Comparison of ENCODE assay signal across 9 cellular contexts in the genomic region with DNA sequence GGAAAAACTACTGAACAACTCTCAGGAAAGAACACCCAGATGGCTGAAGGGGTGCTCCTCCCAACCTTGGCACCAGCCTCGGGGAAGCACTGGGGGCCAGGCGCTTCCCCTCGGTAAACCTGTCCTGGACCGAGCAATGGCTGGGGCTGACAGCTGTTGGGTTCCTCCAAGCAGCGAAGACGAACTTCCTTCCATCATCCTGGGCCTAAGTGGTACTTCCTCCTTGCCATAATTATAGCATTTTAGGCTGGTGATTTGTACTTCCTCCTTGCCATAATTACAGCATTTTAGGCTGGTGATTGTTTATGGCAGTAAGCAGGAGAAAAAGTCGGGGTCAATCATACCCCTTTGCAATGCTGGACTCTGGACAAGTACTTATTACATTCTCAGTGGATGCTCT.
DNase-seq lines count a peak whose midpoint lies in the region; ATAC-seq and TF ChIP-seq lines count a peak whose summit lies in the region.
"Had no signal": no experiment of that assay in that cellular context is flagged by ENCODE, and none has a peak within 500 bp of the region (broad histone marks: within the 10 kb centered on the region; RNA-seq: fewer than 3 reads in every experiment).

No MANE protein-coding gene starts in this region.

- in situ Hi-C loops in brain microvascular endothelial cell (cut with HindIII; ENCODE audit: low pct_ligation_motif_present, low sequenced_read_pairs): no loop called here

- no peaks in the 10 kb centered on the region for H3K9me3 ChIP-seq in CD4-positive, CD25-positive, alpha-beta regulatory T cell (ENCODE audit: control insufficient read depth in 2 of 2, low read length in 2 of 2)
- no peaks in the 10 kb centered on the region for H3K9me3 ChIP-seq in KOPT-K1 (ENCODE audit: insufficient read depth, low read length, poor library complexity, severe bottlenecking)
- peaks cover 6% of the 10 kb centered on the region for H3K9me3 ChIP-seq in endodermal cell (ENCODE audit: control insufficient read depth, low read length)

- peak overlapping the region; percentile 66 for H3K27ac ChIP-seq in CD4-positive, CD25-positive, alpha-beta regulatory T cell (ENCODE audit: insufficient read depth, low read length, poor library complexity, severe bottlenecking)
- H3K27ac ChIP-seq in KOPT-K1 (ENCODE audit: low read depth, low read length, poor library complexity, severe bottlenecking) (peak overlapping the region; percentile 86), endodermal cell (ENCODE audit: low read depth, low read length) (no peak overlapping the region), brain microvascular endothelial cell (no peak overlapping the region)

- H3K9ac ChIP-seq in endodermal cell (ENCODE audit: extremely low read depth, low read length, poor library complexity, severe bottlenecking): no peak overlapping the region

- intact Hi-C loops in natural killer cell (cut with micrococcal nuclease): no loop called here

- no peaks in the 10 kb centered on the region for H3K36me3 ChIP-seq in CD4-positive, CD25-positive, alpha-beta regulatory T cell (ENCODE audit: control insufficient read depth, insufficient read depth, low read length)
- H3K36me3 ChIP-seq in KOPT-K1 (ENCODE audit: insufficient read depth, low read length): no peaks in the 10 kb centered on the region
- peaks cover 46% of the 10 kb centered on the region for H3K36me3 ChIP-seq in endodermal cell (ENCODE audit: control insufficient read depth, insufficient read depth, low read length)
- peaks cover 61% of the 10 kb centered on the region for H3K36me3 ChIP-seq in brain microvascular endothelial cell (replicated peaks)

- peaks cover 17% of the 10 kb centered on the region for H3K4me1 ChIP-seq in CD4-positive, CD25-positive, alpha-beta regulatory T cell (ENCODE audit: control insufficient read depth, insufficient read depth, low read length, poor library complexity, severe bottlenecking)
- peaks cover 3% of the 10 kb centered on the region for H3K4me1 ChIP-seq in endodermal cell (ENCODE audit: control insufficient read depth, insufficient read depth, low read length)

- no peaks in the 10 kb centered on the region for H3K36me3 Mint-ChIP-seq in CD4-positive, CD25-positive, alpha-beta regulatory T cell
- no peaks in the 10 kb centered on the region for H3K36me3 Mint-ChIP-seq in activated naive CD8-positive, alpha-beta T cell
- no peaks in the 10 kb centered on the region for H3K36me3 Mint-ChIP-seq in natural killer cell
- H3K36me3 Mint-ChIP-seq in endodermal cell (ENCODE audit: low read depth): peaks cover 43% of the 10 kb centered on the region

- TF ChIP-seq CTCF in natural killer cell (IDR thresholded peaks at IDR 0.05) (no peak), endodermal cell (conservative IDR thresholded peaks at IDR 0.05) (no peak), brain microvascular endothelial cell (IDR thresholded peaks at IDR 0.05; ENCODE audit: low read depth, low read length, missing control alignments) (no peak)

- peak overlapping the region; percentile 82 to 93 (median 88) for H3K27ac Mint-ChIP-seq in CD4-positive, CD25-positive, alpha-beta regulatory T cell
- peak overlapping the region; percentile 89 for H3K27ac Mint-ChIP-seq in activated naive CD8-positive, alpha-beta T cell
- H3K27ac Mint-ChIP-seq in natural killer cell: peak overlapping the region; percentile 78 to 83
- H3K27ac Mint-ChIP-seq in endodermal cell: no peak overlapping the region

- peaks cover 6 to 51% (median 28%) of the 10 kb centered on the region in 4 donors for H3K4me1 Mint-ChIP-seq in CD4-positive, CD25-positive, alpha-beta regulatory T cell
- H3K4me1 Mint-ChIP-seq in activated naive CD8-positive, alpha-beta T cell (ENCODE audit: low read depth): peaks cover 73% of the 10 kb centered on the region
- H3K4me1 Mint-ChIP-seq in natural killer cell (peaks cover 26 to 38% of the 10 kb centered on the region in 2 donors), endodermal cell (peaks cover 17% of the 10 kb centered on the region)

- peak overlapping the region in 1 of 4 donors; percentile 61 for H3K4me3 Mint-ChIP-seq in CD4-positive, CD25-positive, alpha-beta regulatory T cell
- peak overlapping the region; percentile 48 for H3K4me3 Mint-ChIP-seq in activated naive CD8-positive, alpha-beta T cell
- H3K4me3 Mint-ChIP-seq in natural killer cell (peak overlapping the region; percentile 32), endodermal cell (no peak overlapping the region)

- H3K9me3 Mint-ChIP-seq in CD4-positive, CD25-positive, alpha-beta regulatory T cell: peaks cover 0 to 1% (median 0%) of the 10 kb centered on the region in 7 donors
- H3K9me3 Mint-ChIP-seq in activated naive CD8-positive, alpha-beta T cell (ENCODE audit: low read depth): no peaks in the 10 kb centered on the region
- H3K9me3 Mint-ChIP-seq in natural killer cell (no peaks in the 10 kb centered on the region), endodermal cell (no peaks in the 10 kb centered on the region)

- 64 to 79% methylated on average over 4 to 7 of the region's 7 CpGs for WGBS in endodermal cell (ENCODE audit: insufficient coverage in 1 of 2, insufficient read length in 1 of 2), 2 experiments

- ATAC-seq in CD4-positive, CD25-positive, alpha-beta regulatory T cell (ENCODE audit: low read depth in 2 of 2): no peak
- peak; percentile 5 to 42 (median 33) for ATAC-seq in natural killer cell
- no peak for ATAC-seq in GM21717 (IDR thresholded peaks at IDR 0.05; ENCODE audit: unreplicated experiment)
- ATAC-seq in GM21825 (IDR thresholded peaks at IDR 0.05; ENCODE audit: unreplicated experiment): no peak

- no peaks in the 10 kb centered on the region for H3K27me3 ChIP-seq in CD4-positive, CD25-positive, alpha-beta regulatory T cell (ENCODE audit: control insufficient read depth, insufficient read depth, low read length)
- H3K27me3 ChIP-seq in endodermal cell (ENCODE audit: control insufficient read depth, insufficient read depth, low read length, poor library complexity, severe bottlenecking) (no peaks in the 10 kb centered on the region), brain microvascular endothelial cell (replicated peaks) (no peaks in the 10 kb centered on the region)

- peaks cover 4% of the 10 kb centered on the region for H3K27me3 Mint-ChIP-seq in CD4-positive, CD25-positive, alpha-beta regulatory T cell
- H3K27me3 Mint-ChIP-seq in activated naive CD8-positive, alpha-beta T cell: no peaks in the 10 kb centered on the region
- H3K27me3 Mint-ChIP-seq in natural killer cell (ENCODE audit: low read depth in 2 of 2): peaks cover 0 to 6% of the 10 kb centered on the region in 2 donors
- H3K27me3 Mint-ChIP-seq in endodermal cell (ENCODE audit: insufficient read depth): peaks cover 4% of the 10 kb centered on the region

- DNase-seq in CD4-positive, CD25-positive, alpha-beta regulatory T cell: peak in 1 of 3 donors; percentile 4
- DNase-seq in natural killer cell (no peak), endodermal cell (no peak), brain microvascular endothelial cell (no peak)
- DNase-seq: NCI-H524 treated with DMSO at 0.1 percent for 48 hours had no signal

- peak overlapping the region; percentile 45 for H3K4me3 ChIP-seq in CD4-positive, CD25-positive, alpha-beta regulatory T cell (ENCODE audit: low read depth, low read length)
- H3K4me3 ChIP-seq in endodermal cell (ENCODE audit: low read length) (no peak overlapping the region), brain microvascular endothelial cell (ENCODE audit: low read depth, low read length) (no peak overlapping the region)

Comparison
In these comparisons a context has a peak if more than half of its experiments do, and no peak if none do; other contexts are left out.
1. ATAC-seq: peak in natural killer cell (3 of 3); none in CD4-positive, CD25-positive, alpha-beta regulatory T cell (0 of 2), GM21717 (single experiment) and GM21825 (single experiment).
2. H3K27ac ChIP-seq: peak in CD4-positive, CD25-positive, alpha-beta regulatory T cell (single experiment) and KOPT-K1 (single experiment); none in endodermal cell (single experiment) and brain microvascular endothelial cell (single experiment).